ENCODE assay signal across 27 cellular contexts in the genomic region with DNA sequence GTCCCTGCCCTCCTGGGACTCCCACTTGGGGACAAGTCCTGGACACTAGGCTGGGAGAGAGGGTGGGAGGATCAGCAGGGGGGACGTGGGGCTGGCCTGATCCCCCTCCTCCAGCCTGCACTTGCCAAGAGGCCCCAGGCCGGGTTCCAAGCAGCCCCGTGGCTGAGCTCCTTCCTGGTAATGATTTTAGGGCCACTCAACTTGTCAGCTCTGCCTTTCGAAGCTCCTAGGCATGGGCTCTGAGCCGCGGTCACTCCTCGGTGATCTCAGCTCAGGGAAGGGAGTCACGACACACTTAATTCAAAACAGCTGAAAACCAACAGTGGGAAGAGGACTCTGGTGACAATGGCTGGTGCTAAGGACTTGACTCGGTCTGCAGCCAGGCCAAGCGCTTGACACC.
A peak's percentile ranks its signal among the peaks of the same experiment; 100 is the strongest.
DNase-seq lines count a peak whose midpoint lies in the region; FAIRE-seq and TF ChIP-seq lines count a peak whose summit lies in the region.
"Had no signal": no experiment of that assay in that cellular context is flagged by ENCODE, and none has a peak within 500 bp of the region (broad histone marks: within the 10 kb centered on the region; RNA-seq: fewer than 3 reads in every experiment).

No MANE protein-coding gene starts in this region.

- no peak for TF ChIP-seq CTCF in dorsolateral prefrontal cortex (IDR thresholded peaks at IDR 0.05 in 54 of 56, conservative IDR thresholded peaks at IDR 0.05 in 2 of 56; ENCODE audit: low read depth in 1 of 56, partially characterized antibody in 56 of 56)
- TF ChIP-seq CTCF in tibial nerve (IDR thresholded peaks at IDR 0.05) = no peak

- H3K36me3 ChIP-seq in tibial nerve = no peaks in the 10 kb centered on the region

- H3K4me3 ChIP-seq in dorsolateral prefrontal cortex = no peak overlapping the region
- H3K4me3 ChIP-seq in tibial nerve = no peak overlapping the region
- H3K4me3 ChIP-seq: GM12878 had no signal

- H3K9me3 ChIP-seq in tibial nerve = no peaks in the 10 kb centered on the region
- H3K9me3 ChIP-seq: Caco-2 had no signal

- no peak for TF ChIP-seq EP300 in tibial nerve (IDR thresholded peaks at IDR 0.05)

- H3K27ac ChIP-seq in dorsolateral prefrontal cortex (peak overlapping the region in 47 of 59 donors; percentile 21 to 100 (median 97)), tibial nerve (peak overlapping the region; percentile 43 to 95 (median 78))
- H3K27ac ChIP-seq: C4-2B, KMS-11, RWPE1 had no signal

- intact Hi-C loops in dorsolateral prefrontal cortex (cut with DNase I) = no loop called here

- peak; percentile 38 for FAIRE-seq in HTR-8/SVneo (lab: Jason Lieb, UNC)
- FAIRE-seq: A204.1, GM12878, H54 had no signal

- peaks cover 0 to 4% (median 0%) of the 10 kb centered on the region in 45 donors for H3K27me3 ChIP-seq in dorsolateral prefrontal cortex
- no peaks in the 10 kb centered on the region for H3K27me3 ChIP-seq in tibial nerve

- 47 to 54% methylated on average over 7 to 10 of the region's 10 CpGs for WGBS in tibial nerve, 2 donors

- DNase-seq in HTR-8/SVneo (ENCODE audit: insufficient read length, low spot score) (no peak), dorsolateral prefrontal cortex (no peak), midbrain (lab: John Stamatoyannopoulos, UW) (peak; percentile 17), tibial nerve (ENCODE audit: low spot score in 2 of 2) (no peak), pons (ENCODE audit: low spot score) (no peak), dedifferentiated amniotic fluid mesenchymal stem cell (ENCODE audit: extremely low spot score) (no peak)
- DNase-seq in activated CD4-positive, alpha-beta T cell treated with anti-CD3 and anti-CD28 coated beads for 48 hours = no peak
- DNase-seq: Caco-2; CD8-positive, alpha-beta T cell; DMS 273 treated with DMSO at 0.1 percent for 48 hours; DMS79; EL; GDM1; NCI-H1048; NCI-H1417; NCI-H1694; NCI-H2029 treated with DMSO at 0.1 percent for 48 hours; NCI-H226; NCI-H510A; NCI-H69; SHP77 treated with DMSO at 0.1 percent for 48 hours had no signal

- H3K4me1 ChIP-seq in tibial nerve = peaks cover 0 to 37% (median 22%) of the 10 kb centered on the region in 4 donors

- no peak for TF ChIP-seq POLR2A in tibial nerve (IDR thresholded peaks at IDR 0.05)
